ENCODE assay signal across 26 cellular contexts in the genomic region with DNA sequence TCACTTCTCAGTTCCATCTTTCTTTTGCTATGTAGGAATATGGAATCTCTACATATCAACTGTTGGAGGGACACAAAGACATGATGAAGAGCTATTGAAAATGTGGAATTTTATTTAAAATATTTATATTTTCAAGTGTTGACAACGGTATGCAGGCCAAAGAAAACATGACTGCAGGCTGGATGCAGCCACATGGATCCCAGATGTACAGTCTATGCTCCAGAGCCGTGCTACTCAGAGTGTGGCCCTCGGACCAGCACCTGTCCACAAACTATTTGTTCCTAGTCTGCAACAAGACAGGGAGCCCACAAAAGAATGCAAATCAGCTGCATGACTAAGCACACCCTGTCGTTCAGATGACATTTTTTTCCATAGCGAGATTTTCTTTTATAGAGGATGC.
"Had no signal": no experiment of that assay in that cellular context is flagged by ENCODE, and none has a peak within 500 bp of the region (broad histone marks: within the 10 kb centered on the region; RNA-seq: fewer than 3 reads in every experiment).

No MANE protein-coding gene starts in this region.

- H3K4me3 ChIP-seq: left ventricle myocardium inferior, lower lobe of right lung, pancreas, tibial artery, upper lobe of left lung, uterus had no signal

- H3K4me3 Mint-ChIP-seq: dendritic cell treated with granulocyte-macrophage colony-stimulating factor and Interleukin-4, amounts not matched to agents 40 ng/mL and 50 ng/mL, for 4 days; endodermal cell; immature natural killer cell; memory B cell; mesothelial cell of epicardium; natural killer cell treated with Interleukin-12 subunit alpha and Interleukin-12 subunit beta and Interleukin-15 and Interleukin-18, amount 100 ng/mL, for 72 hours; stimulated activated memory B cell treated with anti-CD40 and anti-IgM and Interleukin-4, amounts not matched to agents 10 μg/mL and 1 μg/mL and 100 μg/mL, for 72 hours; stimulated activated naive CD8-positive, alpha-beta T cell treated with anti-CD3 and anti-CD28 coated beads, Interleukin-15, Interleukin-2, amounts not matched to agents 100 ng/mL and 50 ng/mL, for 24 hours had no signal

- H3K27ac Mint-ChIP-seq: dendritic cell treated with granulocyte-macrophage colony-stimulating factor and Interleukin-4, amounts not matched to agents 40 ng/mL and 50 ng/mL, for 4 days; endodermal cell; immature natural killer cell; memory B cell; mesothelial cell of epicardium; natural killer cell treated with Interleukin-12 subunit alpha and Interleukin-12 subunit beta and Interleukin-15 and Interleukin-18, amount 100 ng/mL, for 72 hours; progenitor cell of endocrine pancreas; stimulated activated memory B cell treated with anti-CD40 and anti-IgM and Interleukin-4, amounts not matched to agents 10 μg/mL and 1 μg/mL and 100 μg/mL, for 72 hours; stimulated activated naive CD8-positive, alpha-beta T cell treated with anti-CD3 and anti-CD28 coated beads, Interleukin-15, Interleukin-2, amounts not matched to agents 100 ng/mL and 50 ng/mL, for 24 hours had no signal

- H3K4me1 ChIP-seq: foreskin keratinocyte, left ventricle myocardium inferior, lower lobe of right lung, pancreas, tibial artery, upper lobe of left lung, uterus had no signal

- H3K27me3 Mint-ChIP-seq: progenitor cell of endocrine pancreas; stimulated activated memory B cell treated with anti-CD40 and anti-IgM and Interleukin-4, amounts not matched to agents 10 μg/mL and 1 μg/mL and 100 μg/mL, for 72 hours; stimulated activated naive CD8-positive, alpha-beta T cell treated with anti-CD3 and anti-CD28 coated beads, Interleukin-15, Interleukin-2, amounts not matched to agents 100 ng/mL and 50 ng/mL, for 24 hours had no signal

- H3K9me3 ChIP-seq: left ventricle myocardium inferior, lower lobe of right lung, pancreas, tibial artery, upper lobe of left lung, uterus had no signal

- DNase-seq: effector CD4-positive, alpha-beta T cell; endodermal cell; erythroblast; foreskin keratinocyte; immature natural killer cell; kidney; left cardiac atrium; left ventricle myocardium inferior; lower lobe of right lung; occipital lobe; pancreas; right cardiac atrium; stimulated activated CD4-positive, alpha-beta T cell treated with anti-CD3 and anti-CD28 coated beads, Interleukin-4, amount 100 ng/mL, for 1 hour; stimulated activated CD8-positive, alpha-beta memory T cell treated with anti-CD3 and anti-CD28 coated beads, Interleukin-4, amount 100 ng/mL, for 48 hours; tibial artery; upper lobe of left lung; uterus had no signal

- H3K9me3 Mint-ChIP-seq: dendritic cell treated with granulocyte-macrophage colony-stimulating factor and Interleukin-4, amounts not matched to agents 40 ng/mL and 50 ng/mL, for 4 days; endodermal cell; stimulated activated naive CD8-positive, alpha-beta T cell treated with anti-CD3 and anti-CD28 coated beads, Interleukin-15, Interleukin-2, amounts not matched to agents 100 ng/mL and 50 ng/mL, for 24 hours had no signal

- H3K36me3 Mint-ChIP-seq: immature natural killer cell; mesothelial cell of epicardium; natural killer cell treated with Interleukin-12 subunit alpha and Interleukin-12 subunit beta and Interleukin-15 and Interleukin-18, amount 100 ng/mL, for 72 hours; stimulated activated memory B cell treated with anti-CD40 and anti-IgM and Interleukin-4, amounts not matched to agents 10 μg/mL and 1 μg/mL and 100 μg/mL, for 72 hours had no signal

- H3K27me3 ChIP-seq: pancreas, tibial artery, upper lobe of left lung, uterus had no signal

- FAIRE-seq: colon, endothelial cell of umbilical vein, kidney, pancreas had no signal

- H3K36me3 ChIP-seq: left ventricle myocardium inferior, lower lobe of right lung, pancreas, tibial artery, upper lobe of left lung, uterus had no signal

- H3K4me1 Mint-ChIP-seq: immature natural killer cell, mesothelial cell of epicardium had no signal

- H3K27ac ChIP-seq: foreskin keratinocyte, left ventricle myocardium inferior, lower lobe of right lung, pancreas, tibial artery, upper lobe of left lung, uterus had no signal

- ATAC-seq: foreskin keratinocyte; left cardiac atrium; lower lobe of right lung; natural killer cell treated with Interleukin-12 subunit alpha and Interleukin-12 subunit beta and Interleukin-15 and Interleukin-18, amount 100 ng/mL, for 72 hours; pancreas; right cardiac atrium; stimulated activated memory B cell treated with anti-CD40 and anti-IgM and Interleukin-4, amounts not matched to agents 10 μg/mL and 1 μg/mL and 100 μg/mL, for 72 hours had no signal
